8 cellular contexts compared by ENCODE assay signal in genomic region chr17:69870091-69870530, GRCh38.
DNase-seq lines count a peak whose midpoint lies in the region; ATAC-seq and TF ChIP-seq lines count a peak whose summit lies in the region.

No MANE protein-coding gene starts in this region.

- 33% methylated on average over 1 of the region's 1 CpG for WGBS in SK-N-SH (ENCODE audit: low lambda C conversion rate)

- H3K27me3 ChIP-seq in SK-N-SH (ENCODE audit: insufficient read depth): no peaks in the 10 kb centered on the region

- H3K4me1 ChIP-seq in SK-N-SH (ENCODE audit: control insufficient read depth in 1 of 2, insufficient read depth in 2 of 2, low read depth in 1 of 2, low read length in 1 of 2): peaks cover 10 to 42% of the 10 kb centered on the region in 2 experiments

- no peak for TF ChIP-seq CTCF in SK-N-SH (IDR thresholded peaks at IDR 0.05)
- TF ChIP-seq CTCF in neural crest cell (conservative IDR thresholded peaks at IDR 0.05): no peak
- no peak for TF ChIP-seq CTCF in mesothelial cell of epicardium (IDR thresholded peaks at IDR 0.05; ENCODE audit: unreplicated experiment)

- peak in 1 of 2 experiments; percentile 99; a peak in 2 of 4 replicates for TF ChIP-seq EP300 in SK-N-SH (IDR thresholded peaks at IDR 0.05; ENCODE audit: borderline replicate concordance in 1 of 2, low read depth in 1 of 2, low read length in 1 of 2)

- ATAC-seq in GM18907 (IDR thresholded peaks at IDR 0.05; ENCODE audit: unreplicated experiment) (peak; percentile 64), HG02885 (IDR thresholded peaks at IDR 0.05; ENCODE audit: poor library complexity, unreplicated experiment) (peak; percentile 66)

- TF ChIP-seq RAD21 in SK-N-SH (IDR thresholded peaks at IDR 0.05; ENCODE audit: low read length): no peak

- H3K9me3 Mint-ChIP-seq in neural crest cell (peaks cover 5% of the 10 kb centered on the region), mesothelial cell of epicardium (peaks cover 6% of the 10 kb centered on the region)

- H4K20me1 ChIP-seq in SK-N-SH (ENCODE audit: insufficient read depth): no peaks in the 10 kb centered on the region

- no peaks in the 10 kb centered on the region for H3K79me2 ChIP-seq in SK-N-SH (ENCODE audit: insufficient read depth)

- CTCF ChIA-PET in SK-N-SH (lab: Yijun Ruan, JAX): no interaction called here

- peaks cover 40% of the 10 kb centered on the region for H3K4me1 Mint-ChIP-seq in neural crest cell
- H3K4me1 Mint-ChIP-seq in mesothelial cell of epicardium: peaks cover 38% of the 10 kb centered on the region

- H3K27ac Mint-ChIP-seq in neural crest cell (ENCODE audit: unreplicated experiment): peak overlapping the region; percentile 45
- no peak overlapping the region for H3K27ac Mint-ChIP-seq in mesothelial cell of epicardium

- H3K27me3 Mint-ChIP-seq in neural crest cell (ENCODE audit: low read depth): no peaks in the 10 kb centered on the region
- H3K27me3 Mint-ChIP-seq in mesothelial cell of epicardium (ENCODE audit: low read depth): no peaks in the 10 kb centered on the region

- DNase-seq in SK-N-SH (no peak), neural crest cell (ENCODE audit: low read depth, low spot score) (no peak), mesothelial cell of epicardium (ENCODE audit: low spot score in 2 of 2, unreplicated experiment in 2 of 2) (no peak), mesenteric fat pad (ENCODE audit: low spot score) (no peak), NCI-H1436 (lab: John Stamatoyannopoulos, UW) (no peak), DMS 273 (lab: John Stamatoyannopoulos, UW; ENCODE audit: unreplicated experiment) (no peak)

- H3K27ac ChIP-seq in SK-N-SH (ENCODE audit: low read depth in 2 of 2, low read length in 1 of 2): peak overlapping the region; percentile 56 to 87; a peak in 3 of 4 replicates

- no peaks in the 10 kb centered on the region for H3K36me3 ChIP-seq in SK-N-SH (replicated peaks in 1 of 2; ENCODE audit: control insufficient read depth in 1 of 2, insufficient read depth in 2 of 2, low read length in 1 of 2)

- peak overlapping the region; percentile 49; the same call in 1 of the 2 replicates for H3K9ac ChIP-seq in SK-N-SH

- H3K9me3 ChIP-seq in SK-N-SH: 0 out of 2 replicates have a peak, but pooled peaks cover 1% of the 10 kb centered on the region

- peak overlapping the region; percentile 41 for H3K4me2 ChIP-seq in SK-N-SH

- H3K4me3 Mint-ChIP-seq in neural crest cell: no peak overlapping the region
- no peak overlapping the region for H3K4me3 Mint-ChIP-seq in mesothelial cell of epicardium

- H3F3A ChIP-seq in SK-N-SH (replicated peaks; ENCODE audit: insufficient read depth): peaks cover 49% of the 10 kb centered on the region

- no peak overlapping the region for H2AFZ ChIP-seq in SK-N-SH (ENCODE audit: low read depth)

- H3K4me3 ChIP-seq in SK-N-SH (ENCODE audit: low read depth in 2 of 2, low read length in 1 of 2): no peak overlapping the region

- no peaks in the 10 kb centered on the region for H3K9me2 ChIP-seq in SK-N-SH

- POLR2A ChIA-PET in SK-N-SH (lab: Yijun Ruan, JAX): no interaction called here

- no peaks in the 10 kb centered on the region for H3K36me3 Mint-ChIP-seq in neural crest cell (ENCODE audit: low read depth)
- no peaks in the 10 kb centered on the region for H3K36me3 Mint-ChIP-seq in mesothelial cell of epicardium

TF ChIP-seq in SK-N-SH, 30 proteins besides CTCF, POLR2A, EP300 and RAD21 (continues in another document):
- TF ChIP-seq POLR2AphosphoS5 (IDR thresholded peaks at IDR 0.05; ENCODE audit: low read depth, low read length) (peak; percentile 44; the same call in 1 of the 2 replicates), YY1 (IDR thresholded peaks at IDR 0.05; ENCODE audit: low read depth) (no peak), MEF2A (IDR thresholded peaks at IDR 0.05; ENCODE audit: borderline replicate concordance, low read depth) (peak; percentile 62; the same call in 1 of the 2 replicates), USF2 (IDR thresholded peaks at IDR 0.05; ENCODE audit: borderline replicate concordance, low read depth, low read length) (no peak), MXI1 (IDR thresholded peaks at IDR 0.05; ENCODE audit: low read depth, low read length) (no peak), NRF1 (IDR thresholded peaks at IDR 0.05; ENCODE audit: low read depth, low read length) (no peak), TCF12 (IDR thresholded peaks at IDR 0.05) (peak; percentile 96), GATA2 (CRISPR knock-in tag; IDR thresholded peaks at IDR 0.05) (no peak), JUND (IDR thresholded peaks at IDR 0.05) (peak; percentile 90), NFIC (IDR thresholded peaks at IDR 0.05; ENCODE audit: borderline replicate concordance) (peak; percentile 81), GABPA (IDR thresholded peaks at IDR 0.05; ENCODE audit: low read depth) (no peak), FOXJ3 (CRISPR knock-in tag; IDR thresholded peaks at IDR 0.05) (no peak), EZH2phosphoT487 (IDR thresholded peaks at IDR 0.05; ENCODE audit: borderline replicate concordance, low read depth) (no peak), ZBTB33 (IDR thresholded peaks at IDR 0.05; ENCODE audit: borderline replicate concordance, low read depth) (peak; percentile 38; the same call in 1 of the 2 replicates), RXRA (IDR thresholded peaks at IDR 0.05; ENCODE audit: borderline replicate concordance, low read depth) (peak; percentile 89), IRF3 (IDR thresholded peaks at IDR 0.05; ENCODE audit: low read depth, low read length) (no peak), CHD2 (IDR thresholded peaks at IDR 0.05; ENCODE audit: low read length, partially characterized antibody) (no peak), MAX (IDR thresholded peaks at IDR 0.05; ENCODE audit: low read depth) (peak; percentile 34; the same call in 1 of the 2 replicates), RFX5 (IDR thresholded peaks at IDR 0.05; ENCODE audit: low read length) (no peak), RCOR1 (IDR thresholded peaks at IDR 0.05; ENCODE audit: low read length) (no peak), USF1 (IDR thresholded peaks at IDR 0.05; ENCODE audit: borderline replicate concordance, low read depth) (no peak), SMC3 (IDR thresholded peaks at IDR 0.05; ENCODE audit: low read depth, low read length) (no peak), ELF1 (IDR thresholded peaks at IDR 0.05) (peak; percentile 57), TEAD4 (IDR thresholded peaks at IDR 0.05; ENCODE audit: borderline replicate concordance, insufficient read depth) (peak; percentile 87), SIN3A (IDR thresholded peaks at IDR 0.05; ENCODE audit: borderline replicate concordance, low read depth, low read length) (no peak), PBX3 (IDR thresholded peaks at IDR 0.05) (peak; percentile 90)
